In the genomic region with DNA sequence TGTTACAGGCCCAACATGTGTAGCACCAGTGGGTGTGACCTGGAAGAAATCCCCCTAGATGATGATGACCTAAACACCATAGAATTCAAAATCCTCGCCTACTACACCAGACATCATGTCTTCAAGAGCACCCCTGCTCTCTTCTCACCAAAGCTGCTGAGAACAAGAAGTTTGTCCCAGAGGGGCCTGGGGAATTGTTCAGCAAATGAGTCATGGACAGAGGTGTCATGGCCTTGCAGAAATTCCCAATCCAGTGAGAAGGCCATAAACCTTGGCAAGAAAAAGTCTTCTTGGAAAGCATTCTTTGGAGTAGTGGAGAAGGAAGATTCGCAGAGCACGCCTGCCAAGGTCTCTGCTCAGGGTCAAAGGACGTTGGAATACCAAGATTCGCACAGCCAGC, we compare ENCODE assay signal across 23 cellular contexts. TPM values are rescaled to one million over a fixed set of nuclear protein-coding genes. Genes with fewer than 3 reads are reported as not detected.
DNase-seq lines count a peak whose midpoint lies in the region; FAIRE-seq and TF ChIP-seq lines count a peak whose summit lies in the region.
"Had no signal": no experiment of that assay in that cellular context is flagged by ENCODE, and none has a peak within 500 bp of the region (broad histone marks: within the 10 kb centered on the region; RNA-seq: fewer than 3 reads in every experiment).

No MANE protein-coding gene starts in this region.

- WGBS in small intestine, 3 donors: 47 to 68% (median 56%) methylated on average over 5 of the region's 5 CpGs

- H3K4me3 ChIP-seq in fibroblast of pulmonary artery (replicated peaks; ENCODE audit: low read depth, low read length) (no peak overlapping the region), small intestine (ENCODE audit: low read depth in 1 of 2, low read length in 2 of 2) (no peak overlapping the region)
- H3K4me3 ChIP-seq: tibial artery had no signal

- FAIRE-seq in small intestine (lab: Jason Lieb, UNC): no peak
- FAIRE-seq: kidney had no signal

- no peak for TF ChIP-seq CTCF in fibroblast of pulmonary artery (IDR thresholded peaks at IDR 0.05; ENCODE audit: low read length, missing control alignments)

- intact Hi-C loops in cardiac septum (cut with DNase I): no loop called here

- H3K36me3 ChIP-seq in small intestine (ENCODE audit: control insufficient read depth in 2 of 2, insufficient read depth in 2 of 2, low read length in 2 of 2): no peaks in the 10 kb centered on the region
- H3K36me3 ChIP-seq: tibial artery had no signal

- no peaks in the 10 kb centered on the region for H3K9me3 ChIP-seq in small intestine (ENCODE audit: control insufficient read depth, low read depth)
- H3K9me3 ChIP-seq: tibial artery had no signal

- no peaks in the 10 kb centered on the region for H3K27me3 ChIP-seq in small intestine (ENCODE audit: control insufficient read depth in 2 of 2, insufficient read depth in 2 of 2, low read length in 2 of 2)
- H3K27me3 ChIP-seq: tibial artery had no signal

- DNase-seq in GM04503 (ENCODE audit: low read depth) (peak; percentile 10), astrocyte of the hippocampus (ENCODE audit: low read depth, low spot score) (peak; percentile 27), fibroblast of pulmonary artery (ENCODE audit: low read depth) (peak; percentile 38), small intestine (peak; percentile 38), HK-2 (ENCODE audit: unreplicated experiment) (no peak), NCI-H1417 treated with DMSO at 0.1 percent for 48 hours (lab: John Stamatoyannopoulos, UW) (no peak), cardiac septum (ENCODE audit: low spot score) (no peak)
- DNase-seq in stimulated activated CD4-positive, alpha-beta T cell treated with anti-CD3 and anti-CD28 coated beads, Interleukin-2, amount 100 ng/mL, for 24 hours: no peak
- DNase-seq: activated B cell treated with CpG ODN at 0.5 μM for 24 hours; activated CD4-positive, alpha-beta T cell treated with anti-CD3 and anti-CD28 coated beads, Interleukin-2, amount 50 U/mL, for 4 hours; activated gamma-delta T cell; activated naive CD8-positive, alpha-beta T cell treated with anti-CD3 and anti-CD28 coated beads, Interleukin-2, amount 50 U/mL, for 24 hours; central memory CD4-positive, alpha-beta T cell; DND-41; erythroblast; GOT3; kidney; NCI-H1694; stimulated activated CD4-positive, alpha-beta T cell treated with anti-CD3 and anti-CD28 coated beads, Interleukin-4, amount 100 ng/mL, for 4 hours; T1000; tibial artery had no signal

- peaks cover 0 to 5% of the 10 kb centered on the region in 2 donors for H3K4me1 ChIP-seq in small intestine (ENCODE audit: control insufficient read depth in 2 of 2, insufficient read depth in 1 of 2, low read depth in 1 of 2, low read length in 1 of 2)

- H3K27ac ChIP-seq in small intestine (ENCODE audit: low read depth in 1 of 2, low read length in 1 of 2): peak overlapping the region in 1 of 2 donors; percentile 38
- H3K27ac ChIP-seq: tibial artery had no signal

RNA-seq across cellular contexts. Expression of gene BCL2L14, which starts 8.6 kb away (rescaled TPM):
- 10 to 100 TPM; 19.2 to 29.3 (median 23.1) TPM for polyA plus RNA-seq in small intestine
- not detected for total RNA-seq in cardiac septum
- total RNA-seq: activated B cell treated with CpG ODN at 0.5 μM for 24 hours, lung microvascular endothelial cell, MCF 10A had no signal

Comparison
In these comparisons a context has a peak if more than half of its experiments do, and no peak if none do; other contexts are left out.
1. DNase-seq: peak in GM04503 (single experiment), astrocyte of the hippocampus (single experiment), fibroblast of pulmonary artery (single experiment) and small intestine (single experiment); none in stimulated activated CD4-positive, alpha-beta T cell treated with anti-CD3 and anti-CD28 coated beads, Interleukin-2, amount 100 ng/mL, for 24 hours (0 of 2), HK-2 (single experiment), NCI-H1417 treated with DMSO at 0.1 percent for 48 hours (single experiment) and cardiac septum (single experiment).